In the genomic region with DNA sequence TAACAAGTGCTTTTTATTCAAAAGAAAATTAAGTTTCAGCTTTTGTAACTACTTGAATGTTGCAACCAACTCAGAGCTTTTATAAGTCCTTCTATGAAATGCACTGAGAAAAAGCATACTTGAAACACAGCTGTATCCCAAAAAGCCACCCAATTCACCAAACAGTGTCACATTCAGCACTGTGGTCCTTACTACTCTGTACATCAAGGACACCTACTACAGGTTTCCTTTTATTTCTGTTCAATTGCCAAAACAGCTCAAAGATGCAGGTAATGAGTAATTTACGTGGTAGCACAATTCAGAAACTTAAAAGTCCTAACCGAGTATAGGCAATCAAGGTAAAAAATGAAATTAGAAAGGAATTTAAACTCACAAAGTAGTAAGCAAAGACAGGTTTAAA, we compare ENCODE assay signal across 8 cellular contexts. TPM values are rescaled to one million over a fixed set of nuclear protein-coding genes. Genes with fewer than 3 reads are reported as not detected.
DNase-seq lines count a peak whose midpoint lies in the region; ATAC-seq and TF ChIP-seq lines count a peak whose summit lies in the region.

No MANE protein-coding gene starts in this region.

- no peak for TF ChIP-seq CTCF in cardiac fibroblast (IDR thresholded peaks at IDR 0.05; ENCODE audit: low read depth, low read length)

- H3K4me1 ChIP-seq in muscle layer of colon (ENCODE audit: insufficient read depth, low read length) (peaks cover 18% of the 10 kb centered on the region), neuronal stem cell (ENCODE audit: control insufficient read depth in 2 of 2, insufficient read depth in 1 of 2, low read depth in 1 of 2, low read length in 2 of 2) (peaks cover 6 to 8% of the 10 kb centered on the region in 2 donors)

- no peak overlapping the region for H4K8ac ChIP-seq in neuronal stem cell (ENCODE audit: low read depth, low read length)

- H3K27me3 ChIP-seq in muscle layer of colon (ENCODE audit: control insufficient read depth in 1 of 2, insufficient read depth in 2 of 2, low read length in 2 of 2) (no peaks in the 10 kb centered on the region), neuronal stem cell (ENCODE audit: control insufficient read depth in 3 of 3, insufficient read depth in 3 of 3, low read depth in 1 of 3, low read length in 3 of 3) (no peaks in the 10 kb centered on the region)

- H3K4me1 Mint-ChIP-seq in stimulated activated naive CD8-positive, alpha-beta T cell treated with anti-CD3 and anti-CD28 coated beads, Interleukin-15, Interleukin-2, amounts not matched to agents 100 ng/mL and 50 ng/mL, for 24 hours (ENCODE audit: low read depth): peaks cover 36% of the 10 kb centered on the region

- H3K4me3 Mint-ChIP-seq in stimulated activated naive CD8-positive, alpha-beta T cell treated with anti-CD3 and anti-CD28 coated beads, Interleukin-15, Interleukin-2, amounts not matched to agents 100 ng/mL and 50 ng/mL, for 24 hours: peak overlapping the region; percentile 89

- no peak for DNase-seq in stimulated activated naive CD8-positive, alpha-beta T cell treated with anti-CD3 and anti-CD28 coated beads, Interleukin-15, Interleukin-2, amounts not matched to agents 100 U/mL and 50 U/mL, for 24 hours
- no peak for DNase-seq in cardiac fibroblast (ENCODE audit: low read depth in 2 of 2)
- no peak for DNase-seq in neuronal stem cell (ENCODE audit: low spot score)
- no peak for DNase-seq in KBM-7

- H2BK120ac ChIP-seq in neuronal stem cell (ENCODE audit: low read depth, low read length): no peak overlapping the region

- no peak overlapping the region for H2BK15ac ChIP-seq in neuronal stem cell (ENCODE audit: low read length)

- peak overlapping the region; percentile 51 for H3K9ac ChIP-seq in muscle layer of colon (ENCODE audit: low read length)
- no peak overlapping the region for H3K9ac ChIP-seq in neuronal stem cell (ENCODE audit: low read depth, low read length, poor library complexity)

- no peaks in the 10 kb centered on the region for H3K36me3 ChIP-seq in muscle layer of colon (ENCODE audit: insufficient read depth, low read length)
- H3K36me3 ChIP-seq in neuronal stem cell (replicated peaks in 1 of 2; ENCODE audit: control insufficient read depth in 2 of 2, insufficient read depth in 2 of 2, low read length in 2 of 2): peaks cover 3 to 46% of the 10 kb centered on the region in 2 donors

- no peaks in the 10 kb centered on the region for H3K27me3 Mint-ChIP-seq in stimulated activated naive CD8-positive, alpha-beta T cell treated with anti-CD3 and anti-CD28 coated beads, Interleukin-15, Interleukin-2, amounts not matched to agents 100 ng/mL and 50 ng/mL, for 24 hours

- no peak for ATAC-seq in stimulated activated naive CD8-positive, alpha-beta T cell treated with anti-CD3 and anti-CD28 coated beads, Interleukin-15, Interleukin-2, amounts not matched to agents 100 U/mL and 50 U/mL, for 24 hours
- ATAC-seq in GM19324 (IDR thresholded peaks at IDR 0.05; ENCODE audit: low FRiP score, unreplicated experiment): no peak
- no peak for ATAC-seq in GM19397 (IDR thresholded peaks at IDR 0.05; ENCODE audit: unreplicated experiment)

- no peak overlapping the region for H3K18ac ChIP-seq in neuronal stem cell (ENCODE audit: low read length)

- no peak overlapping the region for H3K14ac ChIP-seq in neuronal stem cell (ENCODE audit: low read length)

- no peak overlapping the region for H2BK5ac ChIP-seq in neuronal stem cell (ENCODE audit: low read length)

- no peak overlapping the region for H3K23ac ChIP-seq in neuronal stem cell (ENCODE audit: low read depth, low read length, poor library complexity)

- no peak overlapping the region for H2AK5ac ChIP-seq in neuronal stem cell (ENCODE audit: low read depth, low read length)

- H3K27ac ChIP-seq in muscle layer of colon (ENCODE audit: low read depth, low read length): peak overlapping the region; percentile 97
- H3K27ac ChIP-seq in neuronal stem cell (replicated peaks; ENCODE audit: low read length): no peak overlapping the region

- H3K4me3 ChIP-seq in cardiac fibroblast (replicated peaks in 1 of 2; ENCODE audit: low read depth in 2 of 2, low read length in 2 of 2) (peak overlapping the region; percentile 88 to 94), muscle layer of colon (ENCODE audit: low read depth in 1 of 2, low read length in 2 of 2) (peak overlapping the region in 1 of 2 donors; percentile 89), neuronal stem cell (ENCODE audit: low read length in 2 of 2) (peak overlapping the region in 1 of 2 donors; percentile 92)

- no peaks in the 10 kb centered on the region for H3K79me1 ChIP-seq in neuronal stem cell (ENCODE audit: low read depth, low read length)

- no peak overlapping the region for H3K4me2 ChIP-seq in neuronal stem cell (ENCODE audit: insufficient read depth, low read length, poor library complexity, severe bottlenecking)

- in situ Hi-C loops in KBM-7 (cut with MboI; ENCODE audit: low pct_unique_long_range_greater_than_20kb, low sequenced_read_pairs): no loop called here

- H3K9me3 Mint-ChIP-seq in stimulated activated naive CD8-positive, alpha-beta T cell treated with anti-CD3 and anti-CD28 coated beads, Interleukin-15, Interleukin-2, amounts not matched to agents 100 ng/mL and 50 ng/mL, for 24 hours: no peaks in the 10 kb centered on the region

- no peak overlapping the region for H3K4ac ChIP-seq in neuronal stem cell (ENCODE audit: low read length)

- WGBS in neuronal stem cell (ENCODE audit: extremely low coverage in 2 of 2, insufficient read length in 2 of 2, insufficient replicate concordance in 1 of 2), 2 donors: no CpG with 5 or more reads among the region's 2 CpGs

- no peak overlapping the region for H4K91ac ChIP-seq in neuronal stem cell (ENCODE audit: low read depth, low read length, poor library complexity)

- no peak overlapping the region for H2AFZ ChIP-seq in neuronal stem cell (ENCODE audit: low read length)

- peaks cover 44% of the 10 kb centered on the region for H3K36me3 Mint-ChIP-seq in stimulated activated naive CD8-positive, alpha-beta T cell treated with anti-CD3 and anti-CD28 coated beads, Interleukin-15, Interleukin-2, amounts not matched to agents 100 ng/mL and 50 ng/mL, for 24 hours (ENCODE audit: low read depth)

- peak overlapping the region; percentile 91 for H3K27ac Mint-ChIP-seq in stimulated activated naive CD8-positive, alpha-beta T cell treated with anti-CD3 and anti-CD28 coated beads, Interleukin-15, Interleukin-2, amounts not matched to agents 100 ng/mL and 50 ng/mL, for 24 hours

- no peak overlapping the region for H2BK12ac ChIP-seq in neuronal stem cell (ENCODE audit: low read length)

- no peaks in the 10 kb centered on the region for H3K9me3 ChIP-seq in muscle layer of colon (ENCODE audit: low read length)
- H3K9me3 ChIP-seq in neuronal stem cell (replicated peaks in 1 of 2; ENCODE audit: control insufficient read depth in 2 of 2, insufficient read depth in 1 of 2, low read depth in 1 of 2, low read length in 2 of 2): no peaks in the 10 kb centered on the region

RNA-seq across cellular contexts. Expression of gene EIF4G3, which starts 2.5 kb away (rescaled TPM):
- polyA plus RNA-seq in neuronal stem cell (2013, experiment 1 of 2): 62.4 TPM
- 62.6 TPM for polyA plus RNA-seq in neuronal stem cell (2013, experiment 2 of 2)
